ENCODE assay signal across 29 cellular contexts in genomic region chr2:50433635-50434034, GRCh38.
"Had no signal": no experiment of that assay in that cellular context is flagged by ENCODE, and none has a peak within 500 bp of the region (broad histone marks: within the 10 kb centered on the region; RNA-seq: fewer than 3 reads in every experiment).

No MANE protein-coding gene starts in this region.

- H3K9me3 Mint-ChIP-seq: activated B cell treated with CpG ODN at 0.5 μM for 24 hours; activated CD4-positive, alpha-beta memory T cell treated with anti-CD3 and anti-CD28 coated beads for 36 hours; activated naive CD4-positive, alpha-beta T cell treated with anti-CD3 and anti-CD28 coated beads, Interleukin-2, amount 10 ng/mL, durations not matched to agents 7 days and 5 days; activated naive CD8-positive, alpha-beta T cell treated with anti-CD3 and anti-CD28 coated beads, Interleukin-2, amount 50 U/mL, for 24 hours; brain had no signal

- H3K4me1 Mint-ChIP-seq: activated B cell treated with CpG ODN at 0.5 μM for 24 hours; activated naive CD4-positive, alpha-beta T cell treated with anti-CD3 and anti-CD28 coated beads, Interleukin-2, amount 10 ng/mL, durations not matched to agents 7 days and 5 days; activated naive CD8-positive, alpha-beta T cell treated with anti-CD3 and anti-CD28 coated beads, Interleukin-2, amount 50 U/mL, for 24 hours had no signal

- H3K36me3 Mint-ChIP-seq: activated CD4-positive, alpha-beta memory T cell treated with anti-CD3 and anti-CD28 coated beads for 36 hours; activated naive CD4-positive, alpha-beta T cell treated with anti-CD3 and anti-CD28 coated beads, Interleukin-2, amount 10 ng/mL, durations not matched to agents 7 days and 5 days; activated naive CD8-positive, alpha-beta T cell; brain had no signal

- DNase-seq: activated B cell treated with CpG ODN at 0.5 μM for 24 hours; activated CD4-positive, alpha-beta memory T cell treated with anti-CD3 and anti-CD28 coated beads for 36 hours; activated CD4-positive, alpha-beta T cell treated with anti-CD3 and anti-CD28 coated beads for 4 hours; activated CD4-positive, alpha-beta T cell treated with anti-CD3 and anti-CD28 coated beads, Interleukin-2, amount 50 U/mL, for 1 hour; activated CD4-positive, CD25-positive, alpha-beta regulatory T cell treated with anti-CD3 and anti-CD28 coated beads, Interleukin-2, amount 50 U/mL, for 72 hours; activated CD8-positive, alpha-beta memory T cell treated with anti-CD3 and anti-CD28 coated beads, Interleukin-2, amount 50 U/mL, for 4 hours; activated effector memory CD4-positive, alpha-beta T cell treated with Interleukin-2 at 50 U/mL for 16 hours; activated naive CD4-positive, alpha-beta T cell treated with anti-CD3 and anti-CD28 coated beads, Interleukin-2, amount 10 ng/mL, durations not matched to agents 7 days and 5 days; activated naive CD8-positive, alpha-beta T cell treated with anti-CD3 and anti-CD28 coated beads, Interleukin-2, amount 50 U/mL, for 24 hours; activated T-cell treated with anti-CD3 and anti-CD28 coated beads for 4 hours; activated T-cell treated with anti-CD3 and anti-CD28 coated beads, Interleukin-2, amount 50 U/mL, for 48 hours; anterior cingulate cortex; central memory CD4-positive, alpha-beta T cell; NCI-H1105; NCI-H1417 treated with DMSO at 0.1 percent for 48 hours; NCI-H187; NCI-H2029 treated with DMSO at 0.1 percent for 48 hours; NCI-H226; NCI-H524 treated with DMSO at 0.1 percent for 48 hours; NCI-H748 treated with DMSO at 0.1 percent for 48 hours; Right ventricle myocardium superior; SW 1271; T-helper 1 cell; T-helper 2 cell; T-helper 9 cell had no signal

- H3K27ac ChIP-seq: VCaP had no signal

- H3K27me3 Mint-ChIP-seq: activated B cell treated with CpG ODN at 0.5 μM for 24 hours; activated CD4-positive, alpha-beta memory T cell treated with anti-CD3 and anti-CD28 coated beads for 36 hours; activated naive CD4-positive, alpha-beta T cell treated with anti-CD3 and anti-CD28 coated beads, Interleukin-2, amount 10 ng/mL, durations not matched to agents 7 days and 5 days; activated naive CD8-positive, alpha-beta T cell; activated naive CD8-positive, alpha-beta T cell treated with anti-CD3 and anti-CD28 coated beads, Interleukin-2, amount 50 U/mL, for 24 hours; brain had no signal

- H3K4me3 Mint-ChIP-seq: activated B cell treated with CpG ODN at 0.5 μM for 24 hours; activated CD4-positive, alpha-beta memory T cell treated with anti-CD3 and anti-CD28 coated beads for 36 hours; activated naive CD4-positive, alpha-beta T cell treated with anti-CD3 and anti-CD28 coated beads, Interleukin-2, amount 10 ng/mL, durations not matched to agents 7 days and 5 days; activated naive CD8-positive, alpha-beta T cell; activated naive CD8-positive, alpha-beta T cell treated with anti-CD3 and anti-CD28 coated beads, Interleukin-2, amount 50 U/mL, for 24 hours; brain had no signal

- ATAC-seq: activated naive CD8-positive, alpha-beta T cell treated with anti-CD3 and anti-CD28 coated beads, Interleukin-2, amount 50 U/mL, for 24 hours; K562 had no signal

- H3K4me3 ChIP-seq: K562 had no signal
